In the genomic region with DNA sequence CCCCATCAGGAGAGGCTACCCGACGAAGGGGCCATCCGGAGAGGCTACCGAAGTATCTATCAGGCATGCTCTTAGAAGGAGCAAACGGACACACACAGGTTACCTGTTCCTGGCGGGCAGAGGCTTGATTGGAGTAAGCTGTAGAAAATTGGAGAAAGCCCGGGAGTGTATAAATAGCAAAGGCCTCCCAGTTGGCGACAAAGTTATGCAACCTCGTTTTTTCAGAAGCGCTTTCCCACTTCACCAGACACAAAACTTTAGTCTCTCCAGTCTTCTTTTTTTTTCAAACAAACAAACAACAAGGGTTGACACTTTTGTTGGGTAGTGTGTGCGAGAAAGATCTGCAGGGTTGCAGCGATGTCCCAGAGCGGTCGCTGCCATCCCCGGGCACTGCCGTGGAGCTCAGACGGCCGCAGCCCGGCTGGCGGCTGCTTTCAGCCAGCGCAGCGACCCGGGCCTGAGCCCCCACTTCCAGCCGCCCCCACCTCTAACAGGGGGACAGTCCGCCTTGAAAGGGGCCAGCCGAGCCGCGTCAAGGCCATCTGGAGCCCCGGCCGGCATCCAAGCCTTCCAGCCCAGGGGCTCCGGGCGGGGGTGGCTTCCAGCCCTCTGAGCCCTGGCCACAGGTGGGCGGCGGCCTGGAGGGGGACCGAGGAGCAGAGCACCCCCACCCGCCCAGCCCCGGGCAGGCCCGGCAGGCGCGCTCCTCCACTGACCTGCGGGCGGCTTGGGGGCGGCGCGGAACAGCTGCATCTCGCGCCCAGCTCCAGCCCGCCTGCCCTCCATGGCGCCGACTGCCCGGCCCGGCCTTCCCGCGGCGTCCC, we compare ENCODE assay signal across 8 cellular contexts. TPM values are rescaled to one million over a fixed set of nuclear protein-coding genes. Genes with fewer than 3 reads are reported as not detected.
DNase-seq lines count a peak whose midpoint lies in the region; ATAC-seq lines count a peak whose summit lies in the region.

No MANE protein-coding gene starts in this region.

- peak overlapping the region in 9 of 21 experiments; percentile 3 to 81 (median 23) for H3K27ac ChIP-seq in skin epidermis

- no peaks in the 10 kb centered on the region for H3K36me3 ChIP-seq in iPS-15b (ENCODE audit: control insufficient read depth, insufficient read depth, low read length)

- H3K4me3 ChIP-seq in iPS-15b (ENCODE audit: low read depth, low read length), result peak overlapping the region; percentile 55
- peak overlapping the region; percentile 32 to 56 (median 41) for H3K4me3 ChIP-seq in skin epidermis

- H3K4me1 Mint-ChIP-seq in activated T-helper 1 cell treated with anti-CD3 and anti-CD28 coated beads, Interleukin-12 subunit alpha, Interleukin-12 subunit beta, Interleukin-2, Interleukin-4 antibody, amounts not matched to agents 30 ng/mL and 10 ng/mL and 1 ng/mL, durations not matched to agents 14 hours and 24 hours and 36 hours (ENCODE audit: low read depth), result peaks cover 37% of the 10 kb centered on the region

- ATAC-seq in GM19463 (IDR thresholded peaks at IDR 0.05; ENCODE audit: unreplicated experiment) (peak; percentile 57), HG03457 (IDR thresholded peaks at IDR 0.05; ENCODE audit: unreplicated experiment) (peak; percentile 44)

- intact Hi-C loops in activated T-helper 1 cell treated with anti-CD3 and anti-CD28 coated beads, Interleukin-12 subunit alpha, Interleukin-12 subunit beta, Interleukin-2, Interleukin-4 antibody, amounts not matched to agents 30 ng/mL and 10 ng/mL and 1 ng/mL, durations not matched to agents 14 hours and 24 hours and 36 hours (cut with micrococcal nuclease), result loop anchor here (1.0 to 10.0 kb wide), 6 partner anchors 51 to 973 kb away; a partner anchor contains a TSS

- DNase-seq in GM03348 (ENCODE audit: low spot score), result peak; percentile 47
- no peak for DNase-seq in activated T-helper 1 cell treated with anti-CD3 and anti-CD28 coated beads, Interleukin-12 subunit alpha, Interleukin-12 subunit beta, Interleukin-2, Interleukin-4 antibody, amounts not matched to agents 30 ng/mL and 10 ng/mL and 1 ng/mL, durations not matched to agents 14 hours and 24 hours and 36 hours (ENCODE audit: low spot score)
- no peak for DNase-seq in kidney glomerular epithelial cell (lab: John Stamatoyannopoulos, UW)
- no peak for DNase-seq in hippocampal formation (lab: John Stamatoyannopoulos, UW)

- peaks cover 6% of the 10 kb centered on the region for H3K36me3 Mint-ChIP-seq in activated T-helper 1 cell treated with anti-CD3 and anti-CD28 coated beads, Interleukin-12 subunit alpha, Interleukin-12 subunit beta, Interleukin-2, Interleukin-4 antibody, amounts not matched to agents 30 ng/mL and 10 ng/mL and 1 ng/mL, durations not matched to agents 14 hours and 24 hours and 36 hours (ENCODE audit: low read depth)

- H3K27me3 ChIP-seq in iPS-15b (ENCODE audit: control insufficient read depth, insufficient read depth, low read length), result peaks cover 54% of the 10 kb centered on the region

- H3K9ac ChIP-seq in iPS-15b (ENCODE audit: low read depth, low read length), result no peak overlapping the region

- H3K27me3 Mint-ChIP-seq in activated T-helper 1 cell treated with anti-CD3 and anti-CD28 coated beads, Interleukin-12 subunit alpha, Interleukin-12 subunit beta, Interleukin-2, Interleukin-4 antibody, amounts not matched to agents 30 ng/mL and 10 ng/mL and 1 ng/mL, durations not matched to agents 14 hours and 24 hours and 36 hours (ENCODE audit: insufficient read depth), result peaks cover 59% of the 10 kb centered on the region

- H3K9me3 Mint-ChIP-seq in activated T-helper 1 cell treated with anti-CD3 and anti-CD28 coated beads, Interleukin-12 subunit alpha, Interleukin-12 subunit beta, Interleukin-2, Interleukin-4 antibody, amounts not matched to agents 30 ng/mL and 10 ng/mL and 1 ng/mL, durations not matched to agents 14 hours and 24 hours and 36 hours, result no peaks in the 10 kb centered on the region

- no peaks in the 10 kb centered on the region for H3K9me3 ChIP-seq in iPS-15b (ENCODE audit: control insufficient read depth, insufficient read depth, low read length)

- H3K4me3 Mint-ChIP-seq in activated T-helper 1 cell treated with anti-CD3 and anti-CD28 coated beads, Interleukin-12 subunit alpha, Interleukin-12 subunit beta, Interleukin-2, Interleukin-4 antibody, amounts not matched to agents 30 ng/mL and 10 ng/mL and 1 ng/mL, durations not matched to agents 14 hours and 24 hours and 36 hours, result peak overlapping the region; percentile 57

- H3K27ac Mint-ChIP-seq in activated T-helper 1 cell treated with anti-CD3 and anti-CD28 coated beads, Interleukin-12 subunit alpha, Interleukin-12 subunit beta, Interleukin-2, Interleukin-4 antibody, amounts not matched to agents 30 ng/mL and 10 ng/mL and 1 ng/mL, durations not matched to agents 14 hours and 24 hours and 36 hours, result no peak overlapping the region

- H3K4me1 ChIP-seq in iPS-15b (ENCODE audit: control insufficient read depth, insufficient read depth, low read length), result peaks cover 3% of the 10 kb centered on the region

RNA-seq across cellular contexts. Expression of a gene that starts 0.6 kb away (rescaled TPM):
- 1.3 and 1.7 TPM in 2 replicates for total RNA-seq in activated T-helper 1 cell treated with anti-CD3 and anti-CD28 coated beads, Interleukin-12 subunit alpha, Interleukin-12 subunit beta, Interleukin-2, Interleukin-4 antibody, amounts not matched to agents 30 ng/mL and 10 ng/mL and 1 ng/mL, durations not matched to agents 14 hours and 24 hours and 36 hours

RNA-seq across cellular contexts. Expression of a gene that starts 50.8 kb away (rescaled TPM):
- 117 and 119 TPM in 2 replicates for total RNA-seq in activated T-helper 1 cell treated with anti-CD3 and anti-CD28 coated beads, Interleukin-12 subunit alpha, Interleukin-12 subunit beta, Interleukin-2, Interleukin-4 antibody, amounts not matched to agents 30 ng/mL and 10 ng/mL and 1 ng/mL, durations not matched to agents 14 hours and 24 hours and 36 hours
